Comparison of ENCODE assay signal across 22 cellular contexts in the genomic region with DNA sequence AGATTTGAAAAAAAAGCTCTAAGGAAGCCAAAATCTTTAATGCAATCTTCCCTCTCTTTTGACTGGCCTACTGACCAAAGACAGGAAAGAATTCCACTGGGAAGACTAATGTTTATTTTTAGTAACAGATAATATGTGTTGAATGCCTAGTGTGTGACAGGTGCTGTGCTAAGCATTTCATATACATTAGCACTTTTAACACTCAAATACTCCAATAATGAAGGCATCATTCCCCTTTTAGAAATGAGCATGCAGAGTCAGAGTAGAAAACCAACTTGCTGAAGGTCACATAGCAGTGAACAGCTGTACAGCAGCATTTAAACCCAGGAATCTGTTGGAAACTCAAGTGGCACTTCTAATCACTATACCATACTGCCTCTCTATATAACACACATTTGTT.
DNase-seq lines count a peak whose midpoint lies in the region; ATAC-seq, FAIRE-seq and TF ChIP-seq lines count a peak whose summit lies in the region.
"Had no signal": no experiment of that assay in that cellular context is flagged by ENCODE, and none has a peak within 500 bp of the region (broad histone marks: within the 10 kb centered on the region; RNA-seq: fewer than 3 reads in every experiment).

No MANE protein-coding gene starts in this region.

- peaks cover 17% of the 10 kb centered on the region for H3K4me1 ChIP-seq in cardiac muscle cell (ENCODE audit: low read depth)
- H3K4me1 ChIP-seq in right cardiac atrium (ENCODE audit: control insufficient read depth, insufficient read depth, low read length): no peaks in the 10 kb centered on the region
- H3K4me1 ChIP-seq in astrocyte (ENCODE audit: insufficient read depth, low read length): no peaks in the 10 kb centered on the region
- H3K4me1 ChIP-seq: BE2C had no signal

- H3K9me3 Mint-ChIP-seq in astrocyte (ENCODE audit: unreplicated experiment): no peaks in the 10 kb centered on the region
- H3K9me3 Mint-ChIP-seq: T-helper 1 cell treated with Interleukin-12 subunit alpha and Interleukin-12 subunit beta and Interleukin-4 antibody, amounts not matched to agents 30 μg/mL and 1 μg/mL, for 36 hours had no signal

- TF ChIP-seq CTCF in cardiac muscle cell (IDR thresholded peaks at IDR 0.05; ENCODE audit: low read depth, low read length) (no peak), astrocyte (IDR thresholded peaks at IDR 0.05; ENCODE audit: insufficient read depth, low read depth, low read length) (no peak)

- no peak overlapping the region for H2AFZ ChIP-seq in astrocyte (ENCODE audit: low read depth, low read length)

- H3K9ac ChIP-seq in astrocyte (ENCODE audit: low read length): no peak overlapping the region

- ATAC-seq in right cardiac atrium (no peak), GM18498 (IDR thresholded peaks at IDR 0.05; ENCODE audit: unreplicated experiment) (no peak)

- H3K4me2 ChIP-seq in astrocyte (ENCODE audit: low read length): no peak overlapping the region

- DNase-seq in cardiac muscle cell (ENCODE audit: low read depth in 1 of 2, low spot score in 1 of 2): peak in 1 of 2 donors; percentile 58
- no peak for DNase-seq in right cardiac atrium
- DNase-seq in GM03348 (ENCODE audit: low spot score): peak; percentile 30
- peak; percentile 49 for DNase-seq in astrocyte (ENCODE audit: low read depth)
- DNase-seq in effector CD8-positive, alpha-beta T cell (lab: John Stamatoyannopoulos, UW): no peak
- DNase-seq in cerebellum (ENCODE audit: low spot score): no peak
- DNase-seq: BE2C, Calu3, DMS79 treated with DMSO at 0.1 percent for 48 hours, NCI-H1092, NCI-H1417 treated with DMSO at 0.1 percent for 48 hours, NCI-H1694 treated with DMSO at 0.1 percent for 48 hours, NCI-H2081, NCI-H446, NCI-H526 treated with DMSO at 0.1 percent for 48 hours, SHP77, SW 1271 had no signal

- peaks cover 9% of the 10 kb centered on the region for H3K27me3 Mint-ChIP-seq in astrocyte (ENCODE audit: low read depth, unreplicated experiment)

- no peaks in the 10 kb centered on the region for H3K9me3 ChIP-seq in cardiac muscle cell (ENCODE audit: low read depth)
- no peaks in the 10 kb centered on the region for H3K9me3 ChIP-seq in right cardiac atrium (ENCODE audit: control insufficient read depth, low read length)
- H3K9me3 ChIP-seq in astrocyte (ENCODE audit: insufficient read depth, low read depth, low read length): no peaks in the 10 kb centered on the region
- H3K9me3 ChIP-seq: BE2C had no signal

- no peaks in the 10 kb centered on the region for H4K20me1 ChIP-seq in astrocyte (ENCODE audit: insufficient read depth, low read length)

- FAIRE-seq in astrocyte (lab: Jason Lieb, UNC): peak; percentile 84
- FAIRE-seq: H1 had no signal

- H3K27ac ChIP-seq in cardiac muscle cell: peak overlapping the region; percentile 67
- H3K27ac ChIP-seq in right cardiac atrium (ENCODE audit: low read length): no peak overlapping the region
- H3K27ac ChIP-seq in astrocyte (ENCODE audit: low read depth, low read length): no peak overlapping the region
- H3K27ac ChIP-seq: HL-60, RWPE1 had no signal

- H3K36me3 ChIP-seq in cardiac muscle cell (no peaks in the 10 kb centered on the region), astrocyte (ENCODE audit: insufficient read depth, low read length) (no peaks in the 10 kb centered on the region)
- H3K36me3 ChIP-seq: BE2C had no signal

- H3K79me2 ChIP-seq in astrocyte (ENCODE audit: insufficient read depth, low read length): no peaks in the 10 kb centered on the region

- H3K4me1 Mint-ChIP-seq in astrocyte (ENCODE audit: low read depth, unreplicated experiment): peaks cover 14% of the 10 kb centered on the region

- intact Hi-C loops in right cardiac atrium (cut with DNase I): no loop called here

- H3K27me3 ChIP-seq in cardiac muscle cell (no peaks in the 10 kb centered on the region), right cardiac atrium (ENCODE audit: control insufficient read depth, insufficient read depth) (no peaks in the 10 kb centered on the region), astrocyte (ENCODE audit: insufficient read depth, low read length) (peaks cover 2% of the 10 kb centered on the region)
- H3K27me3 ChIP-seq: BE2C had no signal

- H3K27ac Mint-ChIP-seq in astrocyte (ENCODE audit: unreplicated experiment): no peak overlapping the region
- H3K27ac Mint-ChIP-seq: T-helper 1 cell treated with Interleukin-12 subunit alpha and Interleukin-12 subunit beta and Interleukin-4 antibody, amounts not matched to agents 30 μg/mL and 1 μg/mL, for 36 hours had no signal

- H3K4me3 Mint-ChIP-seq in astrocyte (ENCODE audit: unreplicated experiment): no peak overlapping the region
- H3K4me3 Mint-ChIP-seq: T-helper 1 cell treated with Interleukin-12 subunit alpha and Interleukin-12 subunit beta and Interleukin-4 antibody, amounts not matched to agents 30 μg/mL and 1 μg/mL, for 36 hours had no signal

- H3K36me3 Mint-ChIP-seq in astrocyte (ENCODE audit: low read depth, unreplicated experiment): no peaks in the 10 kb centered on the region

- H3K4me3 ChIP-seq in cardiac muscle cell: no peak overlapping the region
- no peak overlapping the region for H3K4me3 ChIP-seq in right cardiac atrium (ENCODE audit: low read length)
- H3K4me3 ChIP-seq in astrocyte (ENCODE audit: insufficient read depth, low read depth, low read length): no peak overlapping the region

Comparison
In these comparisons a context has a peak if more than half of its experiments do, and no peak if none do; other contexts are left out.
1. DNase-seq: peak in GM03348 (single experiment) and astrocyte (single experiment); none in right cardiac atrium (0 of 3), effector CD8-positive, alpha-beta T cell (single experiment) and cerebellum (single experiment).